8 cellular contexts compared by ENCODE assay signal in the genomic region with DNA sequence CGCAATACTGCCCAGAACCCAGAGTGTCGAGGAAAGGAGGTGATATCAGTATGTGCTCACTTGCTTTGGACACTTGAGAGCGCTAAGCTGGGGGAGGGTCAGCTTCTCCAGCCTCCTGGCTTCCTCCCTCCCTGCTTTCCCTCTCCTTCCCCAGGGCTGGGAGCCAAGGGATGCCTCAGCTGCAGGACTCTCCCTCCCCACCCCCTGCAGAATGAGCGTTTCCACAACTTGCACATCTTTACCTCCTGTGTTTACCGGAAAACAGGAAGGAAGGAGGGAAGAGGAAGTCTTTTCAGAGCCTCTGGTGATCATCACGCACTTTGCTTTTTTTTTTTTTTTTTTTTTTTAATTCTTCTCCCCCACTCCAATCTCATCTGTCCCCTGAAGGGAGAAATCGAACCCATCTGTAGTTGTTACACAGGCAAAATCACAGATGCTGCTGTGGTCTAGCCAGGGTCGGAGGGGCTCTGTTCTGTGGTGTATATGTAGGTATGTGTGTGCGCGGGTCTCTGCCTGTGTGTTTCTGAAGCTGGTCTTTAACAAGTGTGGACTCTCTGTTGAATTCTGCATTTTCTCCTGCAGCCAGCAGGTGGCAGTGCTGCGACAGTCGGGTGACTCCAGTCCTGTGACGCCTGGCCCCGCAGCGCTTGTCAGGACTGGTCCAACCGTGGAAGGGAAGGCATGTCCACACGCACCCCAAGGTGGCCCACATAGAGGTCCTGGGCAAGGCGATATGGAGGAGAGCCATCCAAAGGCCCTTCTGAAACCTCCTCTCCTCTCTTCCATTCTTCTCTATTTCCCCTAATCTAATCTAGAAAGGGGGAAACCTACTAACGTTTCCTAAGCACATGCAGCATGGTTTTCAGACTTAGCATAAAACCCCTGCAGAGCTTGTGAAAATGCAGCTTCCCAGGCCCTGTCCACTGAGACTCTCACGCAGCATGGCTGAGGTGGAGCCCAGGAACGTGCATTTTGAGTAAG.
A peak's percentile ranks its signal among the peaks of the same experiment; 100 is the strongest.
DNase-seq lines count a peak whose midpoint lies in the region; TF ChIP-seq lines count a peak whose summit lies in the region.

No MANE protein-coding gene starts in this region.

- H3K4me3 Mint-ChIP-seq in activated T-helper 1 cell treated with anti-CD3 and anti-CD28 coated beads, Interleukin-12 subunit alpha, Interleukin-12 subunit beta, Interleukin-2, Interleukin-4 antibody, amounts not matched to agents 30 ng/mL and 10 ng/mL and 1 ng/mL, durations not matched to agents 14 hours and 24 hours and 36 hours, result peak overlapping the region; percentile 35

- H3K36me3 ChIP-seq in GM23248 (ENCODE audit: low read depth) (no peaks in the 10 kb centered on the region), neural cell (ENCODE audit: insufficient read depth, low read length) (no peaks in the 10 kb centered on the region), stomach (no peaks in the 10 kb centered on the region)

- no peaks in the 10 kb centered on the region for H3K9me3 ChIP-seq in GM23248 (ENCODE audit: low read depth)
- no peaks in the 10 kb centered on the region for H3K9me3 ChIP-seq in neural cell (ENCODE audit: low read length)
- no peaks in the 10 kb centered on the region for H3K9me3 ChIP-seq in stomach

- H3K4me2 ChIP-seq in GM23248 (ENCODE audit: unreplicated experiment), result no peak overlapping the region
- H3K4me2 ChIP-seq in neural cell (ENCODE audit: low read length), result no peak overlapping the region

- WGBS in GM23248 (ENCODE audit: low coverage in 1 of 2, low lambda C conversion rate in 2 of 2, missing lambda C conversion rate in 2 of 2), 2 experiments, result 13 to 15% methylated on average over 21 of the region's 21 CpGs
- WGBS in stomach, 5 donors, result 11 to 15% (median 12%) methylated on average over 21 of the region's 21 CpGs

- H2AFZ ChIP-seq in GM23248 (no peak overlapping the region), neural cell (ENCODE audit: low read depth, low read length) (no peak overlapping the region)

- peak; percentile 97 for TF ChIP-seq RAD21 in neural cell (conservative IDR thresholded peaks at IDR 0.05)

- H3K27me3 Mint-ChIP-seq in activated T-helper 1 cell treated with anti-CD3 and anti-CD28 coated beads, Interleukin-12 subunit alpha, Interleukin-12 subunit beta, Interleukin-2, Interleukin-4 antibody, amounts not matched to agents 30 ng/mL and 10 ng/mL and 1 ng/mL, durations not matched to agents 14 hours and 24 hours and 36 hours (ENCODE audit: insufficient read depth), result peaks cover 13% of the 10 kb centered on the region

- H3K27me3 ChIP-seq in GM23248 (replicated peaks; ENCODE audit: insufficient read depth), result peaks cover 3% of the 10 kb centered on the region; the same call in 1 of the 2 replicates
- H3K27me3 ChIP-seq in neural cell (ENCODE audit: insufficient read depth, low read depth, low read length), result no peaks in the 10 kb centered on the region
- H3K27me3 ChIP-seq in stomach, result peaks cover 0 to 22% (median 4%) of the 10 kb centered on the region in 3 donors

- no peaks in the 10 kb centered on the region for H3K9me2 ChIP-seq in GM23248 (ENCODE audit: insufficient read depth)
- no peaks in the 10 kb centered on the region for H3K9me2 ChIP-seq in neural cell (ENCODE audit: insufficient read depth, low read length)

- H4K20me1 ChIP-seq in GM23248 (ENCODE audit: insufficient read depth) (no peaks in the 10 kb centered on the region), neural cell (ENCODE audit: insufficient read depth) (no peaks in the 10 kb centered on the region)

- no peak for TF ChIP-seq POLR2A in stomach (IDR thresholded peaks at IDR 0.05)

- DNase-seq in DMS79 (lab: John Stamatoyannopoulos, UW), result peak; percentile 58
- peak; percentile 83 for DNase-seq in GM23248
- peak; percentile 84 for DNase-seq in LoVo (ENCODE audit: low spot score)
- DNase-seq in RPMI8226, result peak; percentile 86
- DNase-seq in activated T-helper 1 cell treated with anti-CD3 and anti-CD28 coated beads, Interleukin-12 subunit alpha, Interleukin-12 subunit beta, Interleukin-2, Interleukin-4 antibody, amounts not matched to agents 30 ng/mL and 10 ng/mL and 1 ng/mL, durations not matched to agents 14 hours and 24 hours and 36 hours (ENCODE audit: low spot score), result peak; percentile 57
- peak; percentile 91 for DNase-seq in fibroblast of pulmonary artery (ENCODE audit: low read depth)
- DNase-seq in stomach, result peak; percentile 86

- no peaks in the 10 kb centered on the region for H3K4me1 ChIP-seq in GM23248 (ENCODE audit: insufficient read depth)
- H3K4me1 ChIP-seq in stomach, result peaks cover 6 to 13% (median 10%) of the 10 kb centered on the region in 4 donors

- no peak overlapping the region for H3K27ac Mint-ChIP-seq in activated T-helper 1 cell treated with anti-CD3 and anti-CD28 coated beads, Interleukin-12 subunit alpha, Interleukin-12 subunit beta, Interleukin-2, Interleukin-4 antibody, amounts not matched to agents 30 ng/mL and 10 ng/mL and 1 ng/mL, durations not matched to agents 14 hours and 24 hours and 36 hours

- H3F3A ChIP-seq in GM23248 (ENCODE audit: insufficient read depth) (no peaks in the 10 kb centered on the region), neural cell (ENCODE audit: insufficient read depth, low read length, poor library complexity, severe bottlenecking) (no peaks in the 10 kb centered on the region)

- in situ Hi-C loops in GM23248 (cut with MboI), result no loop called here

- TF ChIP-seq CTCF in fibroblast of pulmonary artery (IDR thresholded peaks at IDR 0.05; ENCODE audit: low read length, missing control alignments) (peak; percentile 88), neural cell (IDR thresholded peaks at IDR 0.05; ENCODE audit: poor library complexity, severe bottlenecking) (peak; percentile 96), stomach (IDR thresholded peaks at IDR 0.05) (peak in 5 of 7 experiments; percentile 82 to 91 (median 85))

- intact Hi-C loops in activated T-helper 1 cell treated with anti-CD3 and anti-CD28 coated beads, Interleukin-12 subunit alpha, Interleukin-12 subunit beta, Interleukin-2, Interleukin-4 antibody, amounts not matched to agents 30 ng/mL and 10 ng/mL and 1 ng/mL, durations not matched to agents 14 hours and 24 hours and 36 hours (cut with micrococcal nuclease), result loop anchor here (1.0 kb wide), 2 partner anchors 76 to 262 kb away; no protein-coding TSS in a partner anchor
- intact Hi-C loops in stomach (cut with DNase I; ENCODE audit: low total_unique reads), result loop anchor here (5.0 to 10.0 kb wide), 2 partner anchors 186 to 264 kb away; no protein-coding TSS in a partner anchor

- H3K9ac ChIP-seq in GM23248 (no peak overlapping the region), neural cell (ENCODE audit: low read length) (no peak overlapping the region)

- H3K79me2 ChIP-seq in GM23248 (ENCODE audit: insufficient read depth), result no peaks in the 10 kb centered on the region
- H3K79me2 ChIP-seq in neural cell (replicated peaks; ENCODE audit: insufficient read depth, low read length), result no peaks in the 10 kb centered on the region

- no peak overlapping the region for H3K4me3 ChIP-seq in GM23248
- no peak overlapping the region for H3K4me3 ChIP-seq in fibroblast of pulmonary artery (replicated peaks; ENCODE audit: low read depth, low read length)
- peak overlapping the region; percentile 45 for H3K4me3 ChIP-seq in neural cell (ENCODE audit: low read length)
- H3K4me3 ChIP-seq in stomach, result no peak overlapping the region

- H3K36me3 Mint-ChIP-seq in activated T-helper 1 cell treated with anti-CD3 and anti-CD28 coated beads, Interleukin-12 subunit alpha, Interleukin-12 subunit beta, Interleukin-2, Interleukin-4 antibody, amounts not matched to agents 30 ng/mL and 10 ng/mL and 1 ng/mL, durations not matched to agents 14 hours and 24 hours and 36 hours (ENCODE audit: low read depth), result peaks cover 3% of the 10 kb centered on the region

- TF ChIP-seq EP300 in neural cell (conservative IDR thresholded peaks at IDR 0.05; ENCODE audit: poor library complexity, severe bottlenecking) (no peak), stomach (IDR thresholded peaks at IDR 0.05) (no peak)

- H3K4me1 Mint-ChIP-seq in activated T-helper 1 cell treated with anti-CD3 and anti-CD28 coated beads, Interleukin-12 subunit alpha, Interleukin-12 subunit beta, Interleukin-2, Interleukin-4 antibody, amounts not matched to agents 30 ng/mL and 10 ng/mL and 1 ng/mL, durations not matched to agents 14 hours and 24 hours and 36 hours (ENCODE audit: low read depth), result peaks cover 16% of the 10 kb centered on the region

- H3K27ac ChIP-seq in GM23248, result no peak overlapping the region
- H3K27ac ChIP-seq in neural cell (ENCODE audit: low read length), result no peak overlapping the region
- H3K27ac ChIP-seq in stomach, result no peak overlapping the region

- H3K9me3 Mint-ChIP-seq in activated T-helper 1 cell treated with anti-CD3 and anti-CD28 coated beads, Interleukin-12 subunit alpha, Interleukin-12 subunit beta, Interleukin-2, Interleukin-4 antibody, amounts not matched to agents 30 ng/mL and 10 ng/mL and 1 ng/mL, durations not matched to agents 14 hours and 24 hours and 36 hours, result no peaks in the 10 kb centered on the region

TF ChIP-seq in neural cell, 6 proteins besides CTCF, POLR2A, EP300 and RAD21:
- peak; percentile 98 for TF ChIP-seq SMC3 (conservative IDR thresholded peaks at IDR 0.05; ENCODE audit: poor library complexity)
- TF ChIP-seq, protein P1, sequence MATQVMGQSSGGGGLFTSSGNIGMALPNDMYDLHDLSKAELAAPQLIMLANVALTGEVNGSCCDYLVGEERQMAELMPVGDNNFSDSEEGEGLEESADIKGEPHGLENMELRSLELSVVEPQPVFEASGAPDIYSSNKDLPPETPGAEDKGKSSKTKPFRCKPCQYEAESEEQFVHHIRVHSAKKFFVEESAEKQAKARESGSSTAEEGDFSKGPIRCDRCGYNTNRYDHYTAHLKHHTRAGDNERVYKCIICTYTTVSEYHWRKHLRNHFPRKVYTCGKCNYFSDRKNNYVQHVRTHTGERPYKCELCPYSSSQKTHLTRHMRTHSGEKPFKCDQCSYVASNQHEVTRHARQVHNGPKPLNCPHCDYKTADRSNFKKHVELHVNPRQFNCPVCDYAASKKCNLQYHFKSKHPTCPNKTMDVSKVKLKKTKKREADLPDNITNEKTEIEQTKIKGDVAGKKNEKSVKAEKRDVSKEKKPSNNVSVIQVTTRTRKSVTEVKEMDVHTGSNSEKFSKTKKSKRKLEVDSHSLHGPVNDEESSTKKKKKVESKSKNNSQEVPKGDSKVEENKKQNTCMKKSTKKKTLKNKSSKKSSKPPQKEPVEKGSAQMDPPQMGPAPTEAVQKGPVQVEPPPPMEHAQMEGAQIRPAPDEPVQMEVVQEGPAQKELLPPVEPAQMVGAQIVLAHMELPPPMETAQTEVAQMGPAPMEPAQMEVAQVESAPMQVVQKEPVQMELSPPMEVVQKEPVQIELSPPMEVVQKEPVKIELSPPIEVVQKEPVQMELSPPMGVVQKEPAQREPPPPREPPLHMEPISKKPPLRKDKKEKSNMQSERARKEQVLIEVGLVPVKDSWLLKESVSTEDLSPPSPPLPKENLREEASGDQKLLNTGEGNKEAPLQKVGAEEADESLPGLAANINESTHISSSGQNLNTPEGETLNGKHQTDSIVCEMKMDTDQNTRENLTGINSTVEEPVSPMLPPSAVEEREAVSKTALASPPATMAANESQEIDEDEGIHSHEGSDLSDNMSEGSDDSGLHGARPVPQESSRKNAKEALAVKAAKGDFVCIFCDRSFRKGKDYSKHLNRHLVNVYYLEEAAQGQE (IDR thresholded peaks at IDR 0.05; ENCODE audit: borderline replicate concordance), result no peak
- peak; percentile 9 for TF ChIP-seq MXI1 (conservative IDR thresholded peaks at IDR 0.05; ENCODE audit: poor library complexity, severe bottlenecking)
TF ChIP-seq in neural cell: peak in this region for 2.
